ENCODE assay signal across 8 cellular contexts in the genomic region with DNA sequence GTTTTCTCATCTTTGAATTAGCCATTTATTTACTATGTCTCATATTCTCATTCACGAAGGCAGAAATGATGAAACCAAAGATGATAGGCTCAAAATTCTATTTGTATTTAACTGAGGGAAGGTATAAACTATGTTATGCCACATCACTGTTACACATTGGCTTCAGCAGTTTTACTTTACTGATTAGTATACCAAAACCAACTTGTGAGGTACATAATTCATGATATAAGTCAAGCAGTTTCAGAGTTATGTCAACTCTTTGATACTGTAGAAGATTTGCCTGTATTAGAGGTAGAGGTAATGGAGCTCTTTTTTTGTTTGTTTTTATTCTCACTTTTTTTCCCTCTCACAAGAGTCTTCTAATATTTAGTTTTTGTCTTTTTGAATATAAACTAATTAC. TPM values are rescaled to one million over a fixed set of nuclear protein-coding genes. Genes with fewer than 3 reads are reported as not detected.
"Had no signal": no experiment of that assay in that cellular context is flagged by ENCODE, and none has a peak within 500 bp of the region (broad histone marks: within the 10 kb centered on the region; RNA-seq: fewer than 3 reads in every experiment).

No MANE protein-coding gene starts in this region.

- ATAC-seq: GM12878 had no signal

- FAIRE-seq: GM12878, GM12891, GM12892, GM18507, GM19239 had no signal

- DNase-seq: GDM1, GF-D8 had no signal

- H3K4me3 ChIP-seq: GM12878 had no signal

RNA-seq across cellular contexts. Expression of a gene that starts 26.4 kb away (rescaled TPM):
- total RNA-seq: G401, GM12878 had no signal
